In the genomic region with DNA sequence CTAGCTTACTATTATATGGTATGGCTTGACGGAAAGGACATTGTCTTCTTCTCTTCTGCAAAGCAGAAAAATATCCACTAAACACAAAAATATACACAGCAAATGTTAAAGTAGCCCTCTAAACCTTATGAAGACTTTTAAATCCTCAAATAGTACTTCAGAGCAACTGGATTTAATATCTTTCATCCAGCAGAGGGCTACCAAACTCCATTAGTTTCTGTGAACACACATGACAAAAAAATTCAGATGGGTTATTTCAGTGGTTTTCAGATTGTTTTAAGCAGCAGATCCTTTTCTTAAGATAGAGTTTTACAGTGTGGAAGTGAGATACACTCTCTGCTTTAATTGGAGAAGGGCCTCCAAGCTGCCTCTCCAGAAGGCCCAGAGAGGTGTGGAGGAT, we compare ENCODE assay signal across 8 cellular contexts.
DNase-seq lines count a peak whose midpoint lies in the region; ATAC-seq lines count a peak whose summit lies in the region.

No MANE protein-coding gene starts in this region.

- ATAC-seq in GM18868 (IDR thresholded peaks at IDR 0.05; ENCODE audit: unreplicated experiment) (peak; percentile 57), GM21717 (IDR thresholded peaks at IDR 0.05; ENCODE audit: unreplicated experiment) (no peak), GM18520 (IDR thresholded peaks at IDR 0.05; ENCODE audit: unreplicated experiment) (no peak)

- DNase-seq in NCI-H526 treated with DMSO at 0.1 percent for 48 hours (lab: John Stamatoyannopoulos, UW) (peak; percentile 36), fibroblast of gingiva (ENCODE audit: low read depth) (peak; percentile 59), putamen (ENCODE audit: low spot score) (peak; percentile 65), T-helper 1 cell (no peak), NCI-H2029 (lab: John Stamatoyannopoulos, UW) (no peak)

Comparison
In these comparisons a context has a peak if more than half of its experiments do, and no peak if none do; other contexts are left out.
1. DNase-seq: peak in NCI-H526 treated with DMSO at 0.1 percent for 48 hours (single experiment), fibroblast of gingiva (single experiment) and putamen (single experiment); none in T-helper 1 cell (0 of 5) and NCI-H2029 (single experiment).